19 cellular contexts compared by ENCODE assay signal in genomic region chrX:133254666-133255065, GRCh38.
DNase-seq lines count a peak whose midpoint lies in the region; ATAC-seq lines count a peak whose summit lies in the region.
"Had no signal": no experiment of that assay in that cellular context is flagged by ENCODE, and none has a peak within 500 bp of the region (broad histone marks: within the 10 kb centered on the region; RNA-seq: fewer than 3 reads in every experiment).

No MANE protein-coding gene starts in this region.

- peaks cover 6% of the 10 kb centered on the region for H3K27me3 ChIP-seq in adipocyte (replicated peaks; ENCODE audit: control insufficient read depth, insufficient read depth, low read length)
- H3K27me3 ChIP-seq: body of pancreas, MG63, thyroid gland had no signal

- H3K4me3 ChIP-seq in adipocyte (ENCODE audit: low read length), result no peak overlapping the region
- H3K4me3 ChIP-seq: body of pancreas, HAP-1, MG63, thyroid gland had no signal

- no peaks in the 10 kb centered on the region for H3K4me1 Mint-ChIP-seq in activated naive CD4-positive, alpha-beta T cell treated with anti-CD3 and anti-CD28 coated beads, Interleukin-2, amount 10 ng/mL, durations not matched to agents 7 days and 5 days
- H3K4me1 Mint-ChIP-seq: naive B cell had no signal

- CTCF ChIA-PET in activated naive CD4-positive, alpha-beta T cell treated with anti-CD3 and anti-CD28 coated beads, Interleukin-2, amount 10 ng/mL, durations not matched to agents 7 days and 5 days (lab: Charles Lee), result no interaction called here

- peaks cover 7% of the 10 kb centered on the region for H3K4me1 ChIP-seq in adipocyte (ENCODE audit: control insufficient read depth, insufficient read depth, low read length)
- H3K4me1 ChIP-seq: body of pancreas, thyroid gland had no signal

- H3K27me3 Mint-ChIP-seq in activated naive CD4-positive, alpha-beta T cell treated with anti-CD3 and anti-CD28 coated beads, Interleukin-2, amount 10 ng/mL, durations not matched to agents 7 days and 5 days, result no peaks in the 10 kb centered on the region
- H3K27me3 Mint-ChIP-seq: dendritic cell treated with granulocyte-macrophage colony-stimulating factor and Interleukin-4, amounts not matched to agents 40 ng/mL and 50 ng/mL, for 4 days had no signal

- H3K9ac ChIP-seq in adipocyte (ENCODE audit: low read length), result no peak overlapping the region

- no peak overlapping the region for H3K27ac Mint-ChIP-seq in activated naive CD4-positive, alpha-beta T cell treated with anti-CD3 and anti-CD28 coated beads, Interleukin-2, amount 10 ng/mL, durations not matched to agents 7 days and 5 days
- H3K27ac Mint-ChIP-seq: dendritic cell treated with granulocyte-macrophage colony-stimulating factor and Interleukin-4, amounts not matched to agents 40 ng/mL and 50 ng/mL, for 4 days; naive B cell had no signal

- DNase-seq in DMS53 (lab: John Stamatoyannopoulos, UW), result peak; percentile 94
- DNase-seq in HS-5 (ENCODE audit: low read depth), result peak; percentile 10
- peak; percentile 13 for DNase-seq in adipocyte (ENCODE audit: low read depth)
- peak; percentile 22 for DNase-seq in kidney glomerular epithelial cell (lab: John Stamatoyannopoulos, UW)
- DNase-seq in medulla oblongata (ENCODE audit: extremely low spot score), result no peak
- no peak for DNase-seq in HK-2 (ENCODE audit: unreplicated experiment)
- DNase-seq in activated naive CD4-positive, alpha-beta T cell treated with anti-CD3 and anti-CD28 coated beads, Interleukin-2, amount 10 ng/mL, durations not matched to agents 7 days and 5 days, result no peak
- DNase-seq: activated naive CD4-positive, alpha-beta T cell treated with Interleukin-2 at 50 U/mL for 16 hours; body of pancreas; DMS 273 treated with DMSO at 0.1 percent for 48 hours; MG63; naive B cell; NCI-H2081 treated with DMSO at 0.1 percent for 48 hours; T-helper 1 cell; thyroid gland had no signal

- H3K9me3 Mint-ChIP-seq in activated naive CD4-positive, alpha-beta T cell treated with anti-CD3 and anti-CD28 coated beads, Interleukin-2, amount 10 ng/mL, durations not matched to agents 7 days and 5 days, result no peaks in the 10 kb centered on the region
- H3K9me3 Mint-ChIP-seq: dendritic cell treated with granulocyte-macrophage colony-stimulating factor and Interleukin-4, amounts not matched to agents 40 ng/mL and 50 ng/mL, for 4 days had no signal

- no peaks in the 10 kb centered on the region for H3K9me3 ChIP-seq in adipocyte (ENCODE audit: control insufficient read depth, low read length)
- H3K9me3 ChIP-seq: body of pancreas, HAP-1, MG63, thyroid gland had no signal

- H3K36me3 Mint-ChIP-seq in activated naive CD4-positive, alpha-beta T cell treated with anti-CD3 and anti-CD28 coated beads, Interleukin-2, amount 10 ng/mL, durations not matched to agents 7 days and 5 days, result no peaks in the 10 kb centered on the region
- H3K36me3 Mint-ChIP-seq: naive B cell had no signal

- H3K4me3 Mint-ChIP-seq in activated naive CD4-positive, alpha-beta T cell treated with anti-CD3 and anti-CD28 coated beads, Interleukin-2, amount 10 ng/mL, durations not matched to agents 7 days and 5 days, result no peak overlapping the region
- H3K4me3 Mint-ChIP-seq: dendritic cell treated with granulocyte-macrophage colony-stimulating factor and Interleukin-4, amounts not matched to agents 40 ng/mL and 50 ng/mL, for 4 days; naive B cell had no signal

- ATAC-seq in GM21619 (IDR thresholded peaks at IDR 0.05; ENCODE audit: unreplicated experiment), result no peak
- ATAC-seq: body of pancreas, Panc1 had no signal

- H3K36me3 ChIP-seq in adipocyte (ENCODE audit: control insufficient read depth, insufficient read depth, low read length, severe bottlenecking), result no peaks in the 10 kb centered on the region
- H3K36me3 ChIP-seq: HAP-1, MG63, thyroid gland had no signal

Comparison
In these comparisons a context has a peak if more than half of its experiments do, and no peak if none do; other contexts are left out.
1. DNase-seq: peak in DMS53 (single experiment), HS-5 (single experiment), adipocyte (single experiment) and kidney glomerular epithelial cell (single experiment); none in medulla oblongata (single experiment), HK-2 (single experiment) and activated naive CD4-positive, alpha-beta T cell treated with anti-CD3 and anti-CD28 coated beads, Interleukin-2, amount 10 ng/mL, durations not matched to agents 7 days and 5 days (single experiment).